ENCODE assay signal across 11 cellular contexts in genomic region chr5:84450617-84451414, GRCh38.
DNase-seq lines count a peak whose midpoint lies in the region; ATAC-seq, FAIRE-seq and TF ChIP-seq lines count a peak whose summit lies in the region.
"Had no signal": no experiment of that assay in that cellular context is flagged by ENCODE, and none has a peak within 500 bp of the region (broad histone marks: within the 10 kb centered on the region; RNA-seq: fewer than 3 reads in every experiment).

No MANE protein-coding gene starts in this region.

- H3K18ac ChIP-seq in neuronal stem cell (ENCODE audit: low read length) (no peak overlapping the region), mesendoderm (ENCODE audit: low read length) (no peak overlapping the region)

- H3K27me3 ChIP-seq in liver (ENCODE audit: control insufficient read depth in 4 of 4, insufficient read depth in 4 of 4, low read length in 3 of 4) = no peaks in the 10 kb centered on the region
- no peaks in the 10 kb centered on the region for H3K27me3 ChIP-seq in HepG2 (ENCODE audit: control insufficient read depth in 1 of 2, insufficient read depth in 2 of 2, low read length in 2 of 2)
- no peaks in the 10 kb centered on the region for H3K27me3 ChIP-seq in neuronal stem cell (ENCODE audit: control insufficient read depth in 3 of 3, insufficient read depth in 3 of 3, low read depth in 1 of 3, low read length in 3 of 3)
- no peaks in the 10 kb centered on the region for H3K27me3 ChIP-seq in mesendoderm (ENCODE audit: insufficient read depth, low read length, poor library complexity)

- BruUV-seq in HepG2 (replicated peaks; lab: Mats Ljungman, UMichigan) = no TSS peak

- in situ Hi-C loops in HepG2 (cut with HindIII; ENCODE audit: extremely low pct_ligation_motif_present, low pct_unique_long_range_greater_than_20kb) (no loop called here), SK-MEL-5 (cut with HindIII; ENCODE audit: low pct_unique_long_range_greater_than_20kb, low sequenced_read_pairs) (no loop called here)

- TF ChIP-seq RAD21 in liver (IDR thresholded peaks at IDR 0.05) (peak; percentile 53 to 61), HepG2 (CRISPR knock-in tag; IDR thresholded peaks at IDR 0.05) (no peak)

- no peak for TF ChIP-seq EP300 in HepG2 (IDR thresholded peaks at IDR 0.05; ENCODE audit: low read depth in 2 of 2, low read length in 2 of 2)
- TF ChIP-seq EP300 in HepG2 (CRISPR knock-in tag; IDR thresholded peaks at IDR 0.05; ENCODE audit: borderline replicate concordance) = no peak

- no peaks in the 10 kb centered on the region for H3K9me3 ChIP-seq in liver (ENCODE audit: control insufficient read depth in 4 of 4, low read length in 3 of 4)
- peaks cover 12% of the 10 kb centered on the region for H3K9me3 ChIP-seq in HepG2 (ENCODE audit: low read length)
- peaks cover 0 to 1% of the 10 kb centered on the region in 2 donors for H3K9me3 ChIP-seq in neuronal stem cell (replicated peaks in 1 of 2; ENCODE audit: control insufficient read depth in 2 of 2, insufficient read depth in 1 of 2, low read depth in 1 of 2, low read length in 2 of 2)

- 84% methylated on average over 2 of the region's 2 CpGs for WGBS in liver
- 6% methylated on average over 2 of the region's 2 CpGs for WGBS in HepG2 (ENCODE audit: low lambda C conversion rate)
- no CpG with 5 or more reads among the region's 2 CpGs for WGBS in neuronal stem cell (ENCODE audit: extremely low coverage in 2 of 2, insufficient read length in 2 of 2, insufficient replicate concordance in 1 of 2), 2 donors
- no CpG with 5 or more reads among the region's 2 CpGs for WGBS in mesendoderm (ENCODE audit: extremely low coverage, insufficient coverage, low lambda C conversion rate)

- H4K20me1 ChIP-seq in HepG2 (ENCODE audit: insufficient read depth, low read length) = no peaks in the 10 kb centered on the region

- H3K27ac ChIP-seq in liver (ENCODE audit: low read depth in 1 of 2, low read length in 2 of 2) = no peak overlapping the region
- H3K27ac ChIP-seq in HepG2 (ENCODE audit: extremely low read length, insufficient read depth, low read length) = no peak overlapping the region
- no peak overlapping the region for H3K27ac ChIP-seq in neuronal stem cell (replicated peaks; ENCODE audit: low read length)
- no peak overlapping the region for H3K27ac ChIP-seq in mesendoderm (ENCODE audit: low read depth, low read length)

- H3K4me2 ChIP-seq in HepG2 (ENCODE audit: low read depth, low read length) = no peak overlapping the region
- no peak overlapping the region for H3K4me2 ChIP-seq in neuronal stem cell (ENCODE audit: insufficient read depth, low read length, poor library complexity, severe bottlenecking)
- H3K4me2 ChIP-seq in mesendoderm (ENCODE audit: low read length) = no peak overlapping the region

- no peak overlapping the region for H3K9ac ChIP-seq in liver (ENCODE audit: low read depth in 1 of 2, low read length in 2 of 2)
- no peak overlapping the region for H3K9ac ChIP-seq in HepG2 (ENCODE audit: insufficient read depth, low read depth, low read length)
- no peak overlapping the region for H3K9ac ChIP-seq in neuronal stem cell (ENCODE audit: low read depth, low read length, poor library complexity)
- H3K9ac ChIP-seq in mesendoderm (ENCODE audit: low read length) = no peak overlapping the region

- TF ChIP-seq CTCF in liver (IDR thresholded peaks at IDR 0.05; ENCODE audit: low read depth, low read length, missing input control) (peak; percentile 38), HepG2 (CRISPR knock-in tag; IDR thresholded peaks at IDR 0.05) (no peak)

- POLR2A ChIA-PET in HepG2 (lab: Yijun Ruan, JAX) = no interaction called here

- ATAC-seq in HepG2 (no peak), HG02884 (IDR thresholded peaks at IDR 0.05; ENCODE audit: unreplicated experiment) (no peak)

- H3K79me1 ChIP-seq in neuronal stem cell (ENCODE audit: low read depth, low read length) (no peaks in the 10 kb centered on the region), mesendoderm (ENCODE audit: low read length) (no peaks in the 10 kb centered on the region)

- intact Hi-C loops in HepG2 (cut with micrococcal nuclease; ENCODE audit: unreplicated experiment) = loop anchor here (10.0 kb wide), 1 partner anchor 736 kb away; no protein-coding TSS in a partner anchor

- H2BK120ac ChIP-seq in neuronal stem cell (ENCODE audit: low read depth, low read length) (no peak overlapping the region), mesendoderm (ENCODE audit: low read depth, low read length) (no peak overlapping the region)

- H3K4me3 ChIP-seq in liver (ENCODE audit: low read depth in 1 of 3, low read length in 3 of 3) = no peak overlapping the region
- no peak overlapping the region for H3K4me3 ChIP-seq in HepG2 (replicated peaks in 1 of 3; ENCODE audit: insufficient read depth in 1 of 3, low read depth in 2 of 3, low read length in 3 of 3)
- no peak overlapping the region for H3K4me3 ChIP-seq in neuronal stem cell (ENCODE audit: low read length in 2 of 2)
- no peak overlapping the region for H3K4me3 ChIP-seq in mesendoderm (ENCODE audit: low read length)

- no peak overlapping the region for H2AFZ ChIP-seq in HepG2 (ENCODE audit: low read length)
- no peak overlapping the region for H2AFZ ChIP-seq in neuronal stem cell (ENCODE audit: low read length)

- H3K4ac ChIP-seq in neuronal stem cell (ENCODE audit: low read length) (no peak overlapping the region), mesendoderm (ENCODE audit: low read depth, low read length) (no peak overlapping the region)

- H2BK15ac ChIP-seq in neuronal stem cell (ENCODE audit: low read length) (no peak overlapping the region), mesendoderm (replicated peaks; ENCODE audit: low read depth) (no peak overlapping the region)

- H3K79me2 ChIP-seq in HepG2 (ENCODE audit: insufficient read depth, low read length) (no peaks in the 10 kb centered on the region), mesendoderm (ENCODE audit: control insufficient read depth, insufficient read depth, low read length) (no peaks in the 10 kb centered on the region)

- H4K8ac ChIP-seq in neuronal stem cell (ENCODE audit: low read depth, low read length) (no peak overlapping the region), mesendoderm (ENCODE audit: low read depth, low read length) (no peak overlapping the region)

- H2AK5ac ChIP-seq in neuronal stem cell (ENCODE audit: low read depth, low read length) = no peak overlapping the region
- H2AK5ac ChIP-seq in mesendoderm (ENCODE audit: low read length) = no peak overlapping the region

- no peak for TF ChIP-seq POLR2A in HepG2 (IDR thresholded peaks at IDR 0.05; ENCODE audit: insufficient read depth in 1 of 2, low read depth in 2 of 2, low read length in 2 of 2)

- no peaks in the 10 kb centered on the region for H3K4me1 ChIP-seq in liver (ENCODE audit: control insufficient read depth in 4 of 4, insufficient read depth in 4 of 4, low read length in 3 of 4)
- no peaks in the 10 kb centered on the region for H3K4me1 ChIP-seq in HepG2 (ENCODE audit: insufficient read depth, low read length)
- no peaks in the 10 kb centered on the region for H3K4me1 ChIP-seq in neuronal stem cell (ENCODE audit: control insufficient read depth in 2 of 2, insufficient read depth in 1 of 2, low read depth in 1 of 2, low read length in 2 of 2)
- H3K4me1 ChIP-seq in mesendoderm (ENCODE audit: control insufficient read depth, low read depth, low read length) = no peaks in the 10 kb centered on the region

- H3K14ac ChIP-seq in neuronal stem cell (ENCODE audit: low read length) = no peak overlapping the region

- CTCF ChIA-PET in HepG2 (lab: Yijun Ruan, JAX; ENCODE audit: low intra/inter-chr PET ratio, low total read pairs) = no interaction called here

- no peak overlapping the region for H4K5ac ChIP-seq in mesendoderm (ENCODE audit: low read length)

- no peak overlapping the region for H3K23ac ChIP-seq in neuronal stem cell (ENCODE audit: low read depth, low read length, poor library complexity)
- H3K23ac ChIP-seq in mesendoderm (ENCODE audit: low read length) = no peak overlapping the region

- FAIRE-seq in HepG2 (lab: Jason Lieb, UNC) (no peak), frontal cortex (lab: Jason Lieb, UNC) (peak; percentile 59)

- DNase-seq in HepG2 (ENCODE audit: low spot score) = no peak
- peak; percentile 36 for DNase-seq in SK-MEL-5 (ENCODE audit: low read depth, low spot score)
- no peak for DNase-seq in frontal cortex (ENCODE audit: low spot score in 2 of 2)
- DNase-seq in neuronal stem cell (ENCODE audit: low spot score) = no peak
- DNase-seq in NCI-H226 = no peak
- no peak for DNase-seq in mesendoderm
- DNase-seq: Calu3, NCI-H1417 treated with DMSO at 0.1 percent for 48 hours, posterior cingulate gyrus had no signal

- H3K36me3 ChIP-seq in liver (ENCODE audit: control insufficient read depth in 4 of 4, insufficient read depth in 3 of 4, low read depth in 1 of 4, low read length in 3 of 4) (no peaks in the 10 kb centered on the region), HepG2 (replicated peaks in 1 of 2; ENCODE audit: control insufficient read depth in 1 of 2, insufficient read depth in 2 of 2, low read length in 2 of 2) (no peaks in the 10 kb centered on the region), neuronal stem cell (replicated peaks in 1 of 2; ENCODE audit: control insufficient read depth in 2 of 2, insufficient read depth in 2 of 2, low read length in 2 of 2) (no peaks in the 10 kb centered on the region), mesendoderm (ENCODE audit: control insufficient read depth, insufficient read depth, low read length) (no peaks in the 10 kb centered on the region)

- H2BK12ac ChIP-seq in neuronal stem cell (ENCODE audit: low read length) = no peak overlapping the region

- no peak overlapping the region for H3K56ac ChIP-seq in mesendoderm (ENCODE audit: low read length)

- H4K91ac ChIP-seq in neuronal stem cell (ENCODE audit: low read depth, low read length, poor library complexity) = no peak overlapping the region

- H2BK5ac ChIP-seq in neuronal stem cell (ENCODE audit: low read length) (no peak overlapping the region), mesendoderm (ENCODE audit: low read length) (no peak overlapping the region)

TF ChIP-seq in liver, 16 proteins besides CTCF, POLR2A, EP300 and RAD21 (continues in another document):
- no peak for TF ChIP-seq HNF4A (conservative IDR thresholded peaks at IDR 0.05)
- no peak for TF ChIP-seq JUND (IDR thresholded peaks at IDR 0.05)
- no peak for TF ChIP-seq EGR1 (IDR thresholded peaks at IDR 0.05; ENCODE audit: low read depth in 2 of 2)
- TF ChIP-seq NR2F2 (IDR thresholded peaks at IDR 0.05) = no peak
- no peak for TF ChIP-seq SP1 (IDR thresholded peaks at IDR 0.05)
- no peak for TF ChIP-seq TAF1 (conservative IDR thresholded peaks at IDR 0.05)

TF ChIP-seq in HepG2, 621 proteins besides CTCF, POLR2A, EP300 and RAD21 (continues in another document):
- TF ChIP-seq NCOA1 (CRISPR knock-in tag; IDR thresholded peaks at IDR 0.05) = no peak
- TF ChIP-seq MAFF (IDR thresholded peaks at IDR 0.05; ENCODE audit: low read depth, low read length) = no peak
- TF ChIP-seq ZNF747 (CRISPR knock-in tag; IDR thresholded peaks at IDR 0.05; ENCODE audit: borderline replicate concordance) = no peak
